16 cellular contexts compared by ENCODE assay signal in genomic region chr4:115279300-115279699, GRCh38.
DNase-seq lines count a peak whose midpoint lies in the region; ATAC-seq, FAIRE-seq and TF ChIP-seq lines count a peak whose summit lies in the region.
"Had no signal": no experiment of that assay in that cellular context is flagged by ENCODE, and none has a peak within 500 bp of the region (broad histone marks: within the 10 kb centered on the region; RNA-seq: fewer than 3 reads in every experiment).

No MANE protein-coding gene starts in this region.

- ATAC-seq in PC-3, result peak; percentile 99
- no peak for ATAC-seq in GM18517 (IDR thresholded peaks at IDR 0.05; ENCODE audit: unreplicated experiment)
- ATAC-seq: HCT116; stimulated activated memory B cell treated with anti-CD40 and anti-IgM and Interleukin-4, amounts not matched to agents 10 μg/mL and 1 μg/mL and 100 μg/mL, for 72 hours had no signal

- no peak for FAIRE-seq in D721Med (lab: Jason Lieb, UNC)

- H3K79me2 ChIP-seq in DOHH2 (ENCODE audit: control insufficient read depth, low read length), result no peaks in the 10 kb centered on the region
- no peaks in the 10 kb centered on the region for H3K79me2 ChIP-seq in PC-3 (ENCODE audit: low read length)

- peak overlapping the region; percentile 22 for H3K4me2 ChIP-seq in DOHH2 (ENCODE audit: low read length)
- no peak overlapping the region for H3K4me2 ChIP-seq in PC-3 (ENCODE audit: low read length)

- DNase-seq in HT1080 (ENCODE audit: low read depth), result peak; percentile 44
- peak; percentile 25 for DNase-seq in PC-3
- DNase-seq in glomerular visceral epithelial cell (ENCODE audit: extremely low spot score), result peak; percentile 78
- DNase-seq in D721Med (ENCODE audit: insufficient read length, low spot score), result no peak
- no peak for DNase-seq in activated CD4-positive, alpha-beta memory T cell treated with anti-CD3 and anti-CD28 coated beads, Interleukin-2, amount 10 ng/mL, durations not matched to agents 7 days and 5 days
- no peak for DNase-seq in amygdala (lab: John Stamatoyannopoulos, UW)
- DNase-seq: activated CD4-positive, alpha-beta memory T cell treated with anti-CD3 and anti-CD28 coated beads for 36 hours; NCI-H1930; NCI-H82; occipital lobe; upper lobe of left lung had no signal

- H3K4me3 ChIP-seq in DOHH2 (ENCODE audit: low read length) (peak overlapping the region; percentile 24; the same call in 1 of the 2 replicates), PC-3 (ENCODE audit: low read length) (no peak overlapping the region)
- H3K4me3 ChIP-seq: upper lobe of left lung had no signal

- no TSS peak for BruUV-seq in PC-3 (replicated peaks; lab: Mats Ljungman, UMichigan)

- no peak overlapping the region for H3K4me3 Mint-ChIP-seq in activated CD4-positive, alpha-beta memory T cell treated with anti-CD3 and anti-CD28 coated beads, Interleukin-2, amount 10 ng/mL, durations not matched to agents 7 days and 5 days
- H3K4me3 Mint-ChIP-seq: activated CD4-positive, alpha-beta memory T cell treated with anti-CD3 and anti-CD28 coated beads for 36 hours; mesothelial cell of epicardium; stimulated activated memory B cell treated with anti-CD40 and anti-IgM and Interleukin-4, amounts not matched to agents 10 μg/mL and 1 μg/mL and 100 μg/mL, for 72 hours had no signal

- H3K9me2 ChIP-seq in DOHH2 (replicated peaks; ENCODE audit: control insufficient read depth, low read length), result no peaks in the 10 kb centered on the region
- H3K9me2 ChIP-seq in PC-3 (replicated peaks; ENCODE audit: low read length), result no peaks in the 10 kb centered on the region

- CTCF ChIA-PET in PC-3 (lab: Charles Lee), result no interaction called here
- CTCF ChIA-PET in activated CD4-positive, alpha-beta memory T cell treated with anti-CD3 and anti-CD28 coated beads, Interleukin-2, amount 10 ng/mL, durations not matched to agents 7 days and 5 days (lab: Charles Lee), result no interaction called here

- TF ChIP-seq CTCF in DOHH2 (IDR thresholded peaks at IDR 0.05; ENCODE audit: low read depth, low read length, poor library complexity, severe bottlenecking) (no peak), PC-3 (conservative IDR thresholded peaks at IDR 0.05; ENCODE audit: low read depth, low read length) (no peak), D721Med (IDR thresholded peaks at IDR 0.05; ENCODE audit: insufficient read depth, missing control alignments) (no peak)

- no peak overlapping the region for H3K27ac Mint-ChIP-seq in activated CD4-positive, alpha-beta memory T cell treated with anti-CD3 and anti-CD28 coated beads, Interleukin-2, amount 10 ng/mL, durations not matched to agents 7 days and 5 days
- H3K27ac Mint-ChIP-seq: activated CD4-positive, alpha-beta memory T cell treated with anti-CD3 and anti-CD28 coated beads for 36 hours; mesothelial cell of epicardium; stimulated activated memory B cell treated with anti-CD40 and anti-IgM and Interleukin-4, amounts not matched to agents 10 μg/mL and 1 μg/mL and 100 μg/mL, for 72 hours had no signal

- no peak overlapping the region for H3K9ac ChIP-seq in PC-3 (ENCODE audit: low read length)

- H3K36me3 ChIP-seq in DOHH2 (ENCODE audit: control insufficient read depth, low read length) (peaks cover 15% of the 10 kb centered on the region), PC-3 (ENCODE audit: low read depth, low read length) (no peaks in the 10 kb centered on the region)
- H3K36me3 ChIP-seq: upper lobe of left lung had no signal

- H2AFZ ChIP-seq in PC-3 (ENCODE audit: low read length), result no peak overlapping the region

- no peak overlapping the region for H3K27ac ChIP-seq in DOHH2 (ENCODE audit: low read depth, low read length)
- no peak overlapping the region for H3K27ac ChIP-seq in PC-3 (ENCODE audit: low read length)
- H3K27ac ChIP-seq: upper lobe of left lung had no signal

- intact Hi-C loops in PC-3 (cut with micrococcal nuclease), result no loop called here

- peaks cover 2% of the 10 kb centered on the region; the same call in 1 of the 2 replicates for H3F3A ChIP-seq in DOHH2 (ENCODE audit: control insufficient read depth, insufficient read depth)
- H3F3A ChIP-seq in PC-3 (ENCODE audit: low read length, unreplicated experiment), result no peaks in the 10 kb centered on the region

- no peaks in the 10 kb centered on the region for H3K27me3 Mint-ChIP-seq in activated CD4-positive, alpha-beta memory T cell treated with anti-CD3 and anti-CD28 coated beads, Interleukin-2, amount 10 ng/mL, durations not matched to agents 7 days and 5 days
- H3K27me3 Mint-ChIP-seq: activated CD4-positive, alpha-beta memory T cell treated with anti-CD3 and anti-CD28 coated beads for 36 hours; stimulated activated memory B cell treated with anti-CD40 and anti-IgM and Interleukin-4, amounts not matched to agents 10 μg/mL and 1 μg/mL and 100 μg/mL, for 72 hours had no signal

- H3K27me3 ChIP-seq in DOHH2 (ENCODE audit: control insufficient read depth, low read length) (no peaks in the 10 kb centered on the region), PC-3 (ENCODE audit: low read length) (no peaks in the 10 kb centered on the region)
- H3K27me3 ChIP-seq: upper lobe of left lung had no signal

- H3K9me3 ChIP-seq in DOHH2 (ENCODE audit: control insufficient read depth, insufficient read depth, low read length), result peaks cover 15% of the 10 kb centered on the region; the same call in 1 of the 2 replicates
- no peaks in the 10 kb centered on the region for H3K9me3 ChIP-seq in PC-3 (ENCODE audit: low read length)
- H3K9me3 ChIP-seq: upper lobe of left lung had no signal

- H3K4me1 ChIP-seq in DOHH2 (ENCODE audit: control insufficient read depth, low read length) (peaks cover 24% of the 10 kb centered on the region), PC-3 (ENCODE audit: insufficient read depth, low read length) (no peaks in the 10 kb centered on the region)
- H3K4me1 ChIP-seq: upper lobe of left lung had no signal

- H3K4me1 Mint-ChIP-seq in activated CD4-positive, alpha-beta memory T cell treated with anti-CD3 and anti-CD28 coated beads, Interleukin-2, amount 10 ng/mL, durations not matched to agents 7 days and 5 days, result peaks cover 10% of the 10 kb centered on the region
- H3K4me1 Mint-ChIP-seq: mesothelial cell of epicardium; stimulated activated memory B cell treated with anti-CD40 and anti-IgM and Interleukin-4, amounts not matched to agents 10 μg/mL and 1 μg/mL and 100 μg/mL, for 72 hours had no signal

- H4K20me1 ChIP-seq in DOHH2 (ENCODE audit: control insufficient read depth, insufficient read depth, low read depth, low read length) (no peaks in the 10 kb centered on the region), PC-3 (ENCODE audit: low read length) (no peaks in the 10 kb centered on the region)

- no peaks in the 10 kb centered on the region for H3K36me3 Mint-ChIP-seq in activated CD4-positive, alpha-beta memory T cell treated with anti-CD3 and anti-CD28 coated beads, Interleukin-2, amount 10 ng/mL, durations not matched to agents 7 days and 5 days (ENCODE audit: low read depth)
- H3K36me3 Mint-ChIP-seq: activated CD4-positive, alpha-beta memory T cell treated with anti-CD3 and anti-CD28 coated beads for 36 hours; mesothelial cell of epicardium; stimulated activated memory B cell treated with anti-CD40 and anti-IgM and Interleukin-4, amounts not matched to agents 10 μg/mL and 1 μg/mL and 100 μg/mL, for 72 hours had no signal

- no peaks in the 10 kb centered on the region for H3K9me3 Mint-ChIP-seq in activated CD4-positive, alpha-beta memory T cell treated with anti-CD3 and anti-CD28 coated beads, Interleukin-2, amount 10 ng/mL, durations not matched to agents 7 days and 5 days
- H3K9me3 Mint-ChIP-seq: mesothelial cell of epicardium; stimulated activated memory B cell treated with anti-CD40 and anti-IgM and Interleukin-4, amounts not matched to agents 10 μg/mL and 1 μg/mL and 100 μg/mL, for 72 hours had no signal

- POLR2A ChIA-PET in PC-3 (lab: Charles Lee; ENCODE audit: unreplicated experiment), result no interaction called here
- POLR2A ChIA-PET in activated CD4-positive, alpha-beta memory T cell treated with anti-CD3 and anti-CD28 coated beads, Interleukin-2, amount 10 ng/mL, durations not matched to agents 7 days and 5 days (lab: Charles Lee), result no interaction called here

Comparison
In these comparisons a context has a peak if more than half of its experiments do, and no peak if none do; other contexts are left out.
1. DNase-seq: peak in HT1080 (single experiment), PC-3 (single experiment) and glomerular visceral epithelial cell (single experiment); none in D721Med (single experiment), activated CD4-positive, alpha-beta memory T cell treated with anti-CD3 and anti-CD28 coated beads, Interleukin-2, amount 10 ng/mL, durations not matched to agents 7 days and 5 days (single experiment) and amygdala (0 of 56).